9 cellular contexts compared by ENCODE assay signal in genomic region chr14:21070610-21071224, GRCh38. TPM values are rescaled to one million over a fixed set of nuclear protein-coding genes. Genes with fewer than 3 reads are reported as not detected.
A peak's percentile ranks its signal among the peaks of the same experiment; 100 is the strongest.
DNase-seq lines count a peak whose midpoint lies in the region; ATAC-seq and TF ChIP-seq lines count a peak whose summit lies in the region.
"Had no signal": no experiment of that assay in that cellular context is flagged by ENCODE, and none has a peak within 500 bp of the region (broad histone marks: within the 10 kb centered on the region; RNA-seq: fewer than 3 reads in every experiment).

No MANE protein-coding gene starts in this region.

- no peak for TF ChIP-seq EP300 in SK-N-SH (IDR thresholded peaks at IDR 0.05; ENCODE audit: borderline replicate concordance in 1 of 2, low read depth in 1 of 2, low read length in 1 of 2)
- no peak for TF ChIP-seq EP300 in tibial nerve (IDR thresholded peaks at IDR 0.05)

- H4K5ac ChIP-seq in mesendoderm (ENCODE audit: low read length): no peak overlapping the region

- peak; percentile 27 for ATAC-seq in HG03135 (IDR thresholded peaks at IDR 0.05; ENCODE audit: unreplicated experiment)

- H3K9ac ChIP-seq in SK-N-SH: peak overlapping the region; percentile 93
- peak overlapping the region; percentile 42 for H3K9ac ChIP-seq in endocrine pancreas (ENCODE audit: control insufficient read depth, insufficient read depth, low read length)
- H3K9ac ChIP-seq in mesendoderm (ENCODE audit: low read length): peak overlapping the region; percentile 98

- TF ChIP-seq CTCF in AG04449 (IDR thresholded peaks at IDR 0.05; ENCODE audit: insufficient read depth, low read length, missing control alignments) (no peak), SK-N-SH (IDR thresholded peaks at IDR 0.05) (no peak), tibial nerve (IDR thresholded peaks at IDR 0.05) (no peak)

- DNase-seq in AG04449 (ENCODE audit: low read depth, low spot score) (no peak), GM03348 (ENCODE audit: low spot score) (peak; percentile 54), SK-N-SH (peak; percentile 71), mesendoderm (peak; percentile 94), tibial nerve (ENCODE audit: low spot score in 2 of 2) (peak in 1 of 2 donors; percentile 38), NCI-H524 treated with DMSO at 0.1 percent for 48 hours (lab: John Stamatoyannopoulos, UW) (no peak)

- no peak overlapping the region for H4K8ac ChIP-seq in mesendoderm (ENCODE audit: low read depth, low read length)

- H3K4me2 ChIP-seq in SK-N-SH (peak overlapping the region; percentile 95), mesendoderm (ENCODE audit: low read length) (peak overlapping the region; percentile 97)

- H3K27ac ChIP-seq in SK-N-SH (ENCODE audit: low read depth in 2 of 2, low read length in 1 of 2) (peak overlapping the region; percentile 98 to 99), mesendoderm (ENCODE audit: low read depth, low read length) (peak overlapping the region; percentile 99), tibial nerve (peak overlapping the region; percentile 81 to 97 (median 94))

- H3K79me2 ChIP-seq in SK-N-SH (ENCODE audit: insufficient read depth): peaks cover 51% of the 10 kb centered on the region
- peaks cover 3% of the 10 kb centered on the region for H3K79me2 ChIP-seq in mesendoderm (ENCODE audit: control insufficient read depth, insufficient read depth, low read length)

- TF ChIP-seq POLR2A in tibial nerve (IDR thresholded peaks at IDR 0.05): no peak

- WGBS in SK-N-SH (ENCODE audit: low lambda C conversion rate): 1% methylated on average over 20 of the region's 23 CpGs
- WGBS in mesendoderm (ENCODE audit: extremely low coverage, insufficient coverage, low lambda C conversion rate): no CpG with 5 or more reads among the region's 23 CpGs
- WGBS in tibial nerve, 2 donors: 0 to 1% methylated on average over 23 of the region's 23 CpGs

- POLR2A ChIA-PET in AG04449 (lab: Yijun Ruan, JAX): interaction anchor here (0.6 to 3.6 kb wide), 16 partner anchors 7 to 616 kb away, joined by 3 to 42 read pairs (median 8); partner anchors contain the start of genes APEX1, METTL3, OSGEP and TMEM253
- POLR2A ChIA-PET in SK-N-SH (lab: Yijun Ruan, JAX): interaction anchor here (0.7 to 2.7 kb wide), 12 partner anchors 9 to 728 kb away, joined by 3 to 19 read pairs (median 8); partner anchors contain the start of genes PARP2, TMEM253 and ZNF219

- no peak overlapping the region for H2BK15ac ChIP-seq in mesendoderm (replicated peaks; ENCODE audit: low read depth)

- peaks cover 22 to 32% of the 10 kb centered on the region in 2 experiments for H3K36me3 ChIP-seq in SK-N-SH (replicated peaks in 1 of 2; ENCODE audit: control insufficient read depth in 1 of 2, insufficient read depth in 2 of 2, low read length in 1 of 2)
- no peaks in the 10 kb centered on the region for H3K36me3 ChIP-seq in endocrine pancreas (ENCODE audit: control insufficient read depth, insufficient read depth, low read length)
- H3K36me3 ChIP-seq in mesendoderm (ENCODE audit: control insufficient read depth, insufficient read depth, low read length): peaks cover 5% of the 10 kb centered on the region
- peaks cover 0 to 20% (median 0%) of the 10 kb centered on the region in 3 donors for H3K36me3 ChIP-seq in tibial nerve

- peaks cover 8% of the 10 kb centered on the region for H3K79me1 ChIP-seq in mesendoderm (ENCODE audit: low read length)

- H2BK120ac ChIP-seq in mesendoderm (ENCODE audit: low read depth, low read length): peak overlapping the region; percentile 8

- H3K23ac ChIP-seq in mesendoderm (ENCODE audit: low read length): peak overlapping the region; percentile 98

- H3K4me3 ChIP-seq in AG04449 (ENCODE audit: low read depth, low read length): peak overlapping the region; percentile 81
- peak overlapping the region; percentile 81 to 89 for H3K4me3 ChIP-seq in SK-N-SH (ENCODE audit: low read depth in 2 of 2, low read length in 1 of 2)
- no peak overlapping the region for H3K4me3 ChIP-seq in endocrine pancreas (ENCODE audit: control insufficient read depth, insufficient read depth, low read length)
- H3K4me3 ChIP-seq in mesendoderm (ENCODE audit: low read length): peak overlapping the region; percentile 89
- H3K4me3 ChIP-seq in tibial nerve: peak overlapping the region; percentile 54 to 88 (median 74)

- H3K4me1 ChIP-seq in SK-N-SH (ENCODE audit: control insufficient read depth in 1 of 2, insufficient read depth in 2 of 2, low read depth in 1 of 2, low read length in 1 of 2) (peaks cover 22 to 33% of the 10 kb centered on the region in 2 experiments), endocrine pancreas (ENCODE audit: control insufficient read depth, insufficient read depth, low read length) (no peaks in the 10 kb centered on the region), mesendoderm (ENCODE audit: control insufficient read depth, low read depth, low read length) (peaks cover 5% of the 10 kb centered on the region), tibial nerve (peaks cover 0 to 61% (median 34%) of the 10 kb centered on the region in 4 donors)

- no peak overlapping the region for H2AK5ac ChIP-seq in mesendoderm (ENCODE audit: low read length)

- H3F3A ChIP-seq in SK-N-SH (replicated peaks; ENCODE audit: insufficient read depth): peaks cover 30% of the 10 kb centered on the region

- CTCF ChIA-PET in AG04449 (lab: Yijun Ruan, JAX): interaction anchor here (0.6 to 6.6 kb wide), 17 partner anchors 9 to 655 kb away, joined by 3 to 164 read pairs (median 5); partner anchors contain the start of gene TMEM253
- CTCF ChIA-PET in SK-N-SH (lab: Yijun Ruan, JAX): interaction anchor here (0.7 to 13.2 kb wide), 17 partner anchors 12 to 100 kb away, joined by 3 to 296 read pairs (median 5); partner anchors contain the start of genes TMEM253, TPPP2 and ZNF219

- peak overlapping the region; percentile 77 for H3K18ac ChIP-seq in mesendoderm (ENCODE audit: low read length)

- H3K9me2 ChIP-seq in SK-N-SH: no peaks in the 10 kb centered on the region

- TF ChIP-seq RAD21 in SK-N-SH (IDR thresholded peaks at IDR 0.05; ENCODE audit: low read length): no peak

- peak overlapping the region; percentile 46 for H3K4ac ChIP-seq in mesendoderm (ENCODE audit: low read depth, low read length)

- peak overlapping the region; percentile 39; the same call in 1 of the 2 replicates for H2AFZ ChIP-seq in SK-N-SH (ENCODE audit: low read depth)

- peak overlapping the region; percentile 99 for H3K56ac ChIP-seq in mesendoderm (ENCODE audit: low read length)

- H3K9me3 ChIP-seq in SK-N-SH (no peaks in the 10 kb centered on the region), endocrine pancreas (ENCODE audit: control insufficient read depth, low read length) (no peaks in the 10 kb centered on the region), tibial nerve (no peaks in the 10 kb centered on the region)

- 0 out of 2 replicates have a peak, but pooled peaks cover 8% of the 10 kb centered on the region for H4K20me1 ChIP-seq in SK-N-SH (ENCODE audit: insufficient read depth)

- H2BK5ac ChIP-seq in mesendoderm (ENCODE audit: low read length): peak overlapping the region; percentile 98

- no peaks in the 10 kb centered on the region for H3K27me3 ChIP-seq in SK-N-SH (ENCODE audit: insufficient read depth)
- no peaks in the 10 kb centered on the region for H3K27me3 ChIP-seq in endocrine pancreas (ENCODE audit: control insufficient read depth, insufficient read depth, low read length)
- no peaks in the 10 kb centered on the region for H3K27me3 ChIP-seq in mesendoderm (ENCODE audit: insufficient read depth, low read length, poor library complexity)
- no peaks in the 10 kb centered on the region for H3K27me3 ChIP-seq in tibial nerve

TF ChIP-seq in SK-N-SH, 30 proteins besides CTCF, POLR2A, EP300 and RAD21:
- TF ChIP-seq SIN3A (IDR thresholded peaks at IDR 0.05; ENCODE audit: borderline replicate concordance, low read depth, low read length) (peak; percentile 58; the same call in 1 of the 2 replicates), NRF1 (IDR thresholded peaks at IDR 0.05; ENCODE audit: low read depth, low read length) (no peak)

RNA-seq across cellular contexts. Expression of gene ARHGEF40, which starts 0.6 kb away (rescaled TPM):
- 58.8 and 64.2 TPM in 2 replicates for polyA plus RNA-seq in SK-N-SH (2012; rRNA removed)
- 20.9 and 35.4 TPM in 2 replicates for polyA plus RNA-seq in SK-N-SH (2012; cell fraction: cytosol; rRNA removed)
- polyA plus RNA-seq in SK-N-SH (2012; cell fraction: nucleus; rRNA removed): 201 and 236 TPM in 2 replicates
- polyA plus RNA-seq in mesendoderm (2013, experiment 1 of 2): 29.5 TPM
- 26.2 TPM for polyA plus RNA-seq in mesendoderm (2013, experiment 2 of 2)
- 100 to 1,000 TPM in 1 of 4 donors, 10 to 100 TPM in 3; 72.5 to 128 (median 80.9) TPM for total RNA-seq in tibial nerve

RNA-seq across cellular contexts. Expression of gene RNASE8, which starts 13.1 kb away (rescaled TPM):
- not detected in 2 replicates for polyA plus RNA-seq in SK-N-SH (2012; rRNA removed)
- not detected in 2 replicates for polyA plus RNA-seq in SK-N-SH (2012; cell fraction: cytosol; rRNA removed)
- not detected in 2 replicates for polyA plus RNA-seq in SK-N-SH (2012; cell fraction: nucleus; rRNA removed)
- polyA plus RNA-seq in mesendoderm (2013, experiment 1 of 2): not detected
- not detected for polyA plus RNA-seq in mesendoderm (2013, experiment 2 of 2)
- total RNA-seq in tibial nerve: not detected
- total RNA-seq: NCI-H460 had no signal

RNA-seq across cellular contexts. Expression of gene ZNF219, which starts 27.7 kb away (rescaled TPM):
- polyA plus RNA-seq in SK-N-SH (2012; rRNA removed): 22.1 and 24.1 TPM in 2 replicates
- 10.7 and 24.0 TPM in 2 replicates for polyA plus RNA-seq in SK-N-SH (2012; cell fraction: cytosol; rRNA removed)
- 58.1 and 70.5 TPM in 2 replicates for polyA plus RNA-seq in SK-N-SH (2012; cell fraction: nucleus; rRNA removed)
- 43.6 TPM for polyA plus RNA-seq in mesendoderm (2013, experiment 1 of 2)
- 45.1 TPM for polyA plus RNA-seq in mesendoderm (2013, experiment 2 of 2)
- 10 to 100 TPM; 28.6 to 90.3 (median 34.9) TPM for total RNA-seq in tibial nerve

RNA-seq across cellular contexts. Expression of gene RNASE7, which starts 28.6 kb away (rescaled TPM):
- not detected in 2 replicates for polyA plus RNA-seq in SK-N-SH (2012; rRNA removed)
- polyA plus RNA-seq in SK-N-SH (2012; cell fraction: cytosol; rRNA removed): 0.03 TPM in 1 of 2 replicates, not detected in the other
- not detected in 2 replicates for polyA plus RNA-seq in SK-N-SH (2012; cell fraction: nucleus; rRNA removed)
- polyA plus RNA-seq in mesendoderm (2013, experiment 1 of 2): not detected
- polyA plus RNA-seq in mesendoderm (2013, experiment 2 of 2): not detected
- total RNA-seq in tibial nerve: not detected
- total RNA-seq: NCI-H460 had no signal

RNA-seq across cellular contexts. Expression of gene TMEM253, which starts 30.1 kb away (rescaled TPM):
- polyA plus RNA-seq in SK-N-SH (2012; rRNA removed): 0.82 and 0.94 TPM in 2 replicates
- polyA plus RNA-seq in SK-N-SH (2012; cell fraction: cytosol; rRNA removed): 0.41 and 0.58 TPM in 2 replicates
- 2.0 TPM in 2 replicates for polyA plus RNA-seq in SK-N-SH (2012; cell fraction: nucleus; rRNA removed)
- polyA plus RNA-seq in mesendoderm (2013, experiment 1 of 2): 1.1 TPM
- 1.2 TPM for polyA plus RNA-seq in mesendoderm (2013, experiment 2 of 2)
- under 1 TPM in 2 of 4 donors, not detected in 2; 0.44 to 0.63 TPM for total RNA-seq in tibial nerve

Comparison
In these comparisons a context has a peak if more than half of its experiments do, and no peak if none do; other contexts are left out.
1. DNase-seq: peak in GM03348 (single experiment), SK-N-SH (single experiment) and mesendoderm (single experiment); none in AG04449 (single experiment) and NCI-H524 treated with DMSO at 0.1 percent for 48 hours (single experiment).
2. H3K9ac ChIP-seq: peak in every context shown above with its lines; median percentile 98 in mesendoderm; 93 in SK-N-SH; 42 in endocrine pancreas.
3. Peak in every context shown above with its lines, with median percentiles within 50 percentile points of each other: H3K27ac ChIP-seq.